1 cellular context compared by ENCODE assay signal in genomic region chr3:10187944-10188343, GRCh38.
TF ChIP-seq lines count a peak whose summit lies in the region.

No MANE protein-coding gene starts in this region.

TF ChIP-seq in IMR-90, 13 proteins besides CTCF, POLR2A, EP300 and RAD21 (continued from another document):
- TF ChIP-seq, protein P1, sequence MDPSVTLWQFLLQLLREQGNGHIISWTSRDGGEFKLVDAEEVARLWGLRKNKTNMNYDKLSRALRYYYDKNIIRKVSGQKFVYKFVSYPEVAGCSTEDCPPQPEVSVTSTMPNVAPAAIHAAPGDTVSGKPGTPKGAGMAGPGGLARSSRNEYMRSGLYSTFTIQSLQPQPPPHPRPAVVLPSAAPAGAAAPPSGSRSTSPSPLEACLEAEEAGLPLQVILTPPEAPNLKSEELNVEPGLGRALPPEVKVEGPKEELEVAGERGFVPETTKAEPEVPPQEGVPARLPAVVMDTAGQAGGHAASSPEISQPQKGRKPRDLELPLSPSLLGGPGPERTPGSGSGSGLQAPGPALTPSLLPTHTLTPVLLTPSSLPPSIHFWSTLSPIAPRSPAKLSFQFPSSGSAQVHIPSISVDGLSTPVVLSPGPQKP (IDR thresholded peaks at IDR 0.05; ENCODE audit: borderline replicate concordance, low read depth, low read length) = no peak
- TF ChIP-seq CEBPB (IDR thresholded peaks at IDR 0.05; ENCODE audit: low read depth, low read length) (no peak), NFE2L2 (IDR thresholded peaks at IDR 0.05; ENCODE audit: low read depth, low read length) (no peak), CHD1 (IDR thresholded peaks at IDR 0.05; ENCODE audit: low read depth, low read length) (no peak), SMC3 (IDR thresholded peaks at IDR 0.05; ENCODE audit: low read depth, low read length) (no peak), MAZ (IDR thresholded peaks at IDR 0.05; ENCODE audit: borderline replicate concordance, low read depth, low read length) (no peak), FOS (IDR thresholded peaks at IDR 0.05; ENCODE audit: low read depth, low read length) (no peak), RFX5 (IDR thresholded peaks at IDR 0.05; ENCODE audit: low read depth, low read length) (no peak), BHLHE40 (IDR thresholded peaks at IDR 0.05; ENCODE audit: low read depth, low read length) (no peak), RCOR1 (IDR thresholded peaks at IDR 0.05; ENCODE audit: insufficient replicate concordance, low read length) (no peak)
- TF ChIP-seq, protein P2, sequence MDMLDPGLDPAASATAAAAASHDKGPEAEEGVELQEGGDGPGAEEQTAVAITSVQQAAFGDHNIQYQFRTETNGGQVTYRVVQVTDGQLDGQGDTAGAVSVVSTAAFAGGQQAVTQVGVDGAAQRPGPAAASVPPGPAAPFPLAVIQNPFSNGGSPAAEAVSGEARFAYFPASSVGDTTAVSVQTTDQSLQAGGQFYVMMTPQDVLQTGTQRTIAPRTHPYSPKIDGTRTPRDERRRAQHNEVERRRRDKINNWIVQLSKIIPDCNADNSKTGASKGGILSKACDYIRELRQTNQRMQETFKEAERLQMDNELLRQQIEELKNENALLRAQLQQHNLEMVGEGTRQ (IDR thresholded peaks at IDR 0.05; ENCODE audit: low read depth, low read length) = no peak
